In the genomic region with DNA sequence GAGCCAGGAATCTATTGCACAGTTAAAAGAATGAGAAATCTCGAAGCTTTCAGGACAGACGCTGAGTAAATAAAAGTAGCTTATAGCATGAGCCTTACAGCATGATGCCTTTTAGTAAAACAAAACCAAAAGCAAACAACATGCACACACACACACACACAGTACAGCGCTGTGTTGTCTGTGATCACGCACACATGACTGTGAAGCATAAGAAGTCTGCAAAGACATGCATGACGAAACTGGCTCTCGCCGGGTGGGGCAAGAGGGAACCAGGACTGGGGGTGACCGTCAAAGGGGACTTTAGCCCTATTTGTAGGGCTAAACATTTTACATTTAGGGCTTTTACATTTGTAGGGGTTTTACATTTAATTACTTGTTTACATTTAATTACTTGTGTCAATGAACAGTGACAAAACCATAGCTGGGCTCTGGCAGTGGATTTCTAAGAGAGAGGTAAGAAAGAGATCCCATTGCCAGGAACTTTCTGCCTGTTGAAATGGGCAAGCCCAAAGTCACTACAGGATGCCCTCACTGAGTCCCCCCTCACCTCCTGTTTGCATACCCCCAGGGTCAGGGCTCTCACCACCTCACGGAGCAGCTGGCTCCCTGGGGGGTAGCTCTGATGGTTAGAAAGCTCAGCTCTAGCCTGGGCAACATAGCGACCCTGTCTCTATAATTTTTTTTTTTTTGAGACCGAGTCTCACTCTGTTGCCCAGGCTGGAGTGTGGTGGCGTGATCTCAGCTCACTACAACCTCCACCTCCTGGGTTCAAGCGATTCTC, we compare ENCODE assay signal across 17 cellular contexts. TPM values are rescaled to one million over a fixed set of nuclear protein-coding genes. Genes with fewer than 3 reads are reported as not detected.
DNase-seq lines count a peak whose midpoint lies in the region; ATAC-seq lines count a peak whose summit lies in the region.
"Had no signal": no experiment of that assay in that cellular context is flagged by ENCODE, and none has a peak within 500 bp of the region (broad histone marks: within the 10 kb centered on the region; RNA-seq: fewer than 3 reads in every experiment).

No MANE protein-coding gene starts in this region.

- peaks cover 2 to 10% (median 4%) of the 10 kb centered on the region in 4 donors for H3K4me1 Mint-ChIP-seq in CD4-positive, alpha-beta memory T cell

- intact Hi-C loops in left colon (cut with DNase I, micrococcal nuclease): no loop called here
- intact Hi-C loops in CD4-positive, alpha-beta memory T cell (cut with micrococcal nuclease): no loop called here

- H3K27ac ChIP-seq in CD4-positive, alpha-beta memory T cell (ENCODE audit: low read depth, low read length): no peak overlapping the region
- H3K27ac ChIP-seq: C4-2B had no signal

- no peaks in the 10 kb centered on the region for H3K36me3 ChIP-seq in CD4-positive, alpha-beta memory T cell (ENCODE audit: insufficient read depth, low read length)
- H3K36me3 ChIP-seq: MG63 had no signal

- peaks cover 5% of the 10 kb centered on the region for H3K4me1 ChIP-seq in CD4-positive, alpha-beta memory T cell (ENCODE audit: insufficient read depth, low read length)

- peaks cover 0 to 1% (median 0%) of the 10 kb centered on the region in 8 donors for H3K9me3 Mint-ChIP-seq in CD4-positive, alpha-beta memory T cell
- H3K9me3 Mint-ChIP-seq: natural killer cell had no signal

- H3K4me3 ChIP-seq in CD4-positive, alpha-beta memory T cell (ENCODE audit: low read length in 2 of 2): no peak overlapping the region
- H3K4me3 ChIP-seq: MG63 had no signal

- DNase-seq in left colon (no peak), COLO829 (ENCODE audit: low spot score) (no peak)
- DNase-seq in CD4-positive, alpha-beta memory T cell: no peak
- no peak for DNase-seq in stimulated activated CD4-positive, alpha-beta T cell treated with anti-CD3 and anti-CD28 coated beads, Interleukin-4, amount 100 ng/mL, for 24 hours
- DNase-seq in stimulated activated CD4-positive, alpha-beta T cell treated with anti-CD3 and anti-CD28 coated beads, Interleukin-4, amount 100 ng/mL, for 4 hours: no peak
- DNase-seq: activated CD8-positive, alpha-beta memory T cell treated with anti-CD3 and anti-CD28 coated beads, Interleukin-2, amount 50 U/mL, for 4 hours; cortex of kidney; MG63; natural killer cell; OCI-M1; T1000 had no signal

- H3K27ac Mint-ChIP-seq in CD4-positive, alpha-beta memory T cell: no peak overlapping the region
- H3K27ac Mint-ChIP-seq: natural killer cell had no signal

- H3K27me3 Mint-ChIP-seq in CD4-positive, alpha-beta memory T cell: no peaks in the 10 kb centered on the region

- H3K27me3 ChIP-seq in CD4-positive, alpha-beta memory T cell (ENCODE audit: insufficient read depth, low read length): no peaks in the 10 kb centered on the region
- H3K27me3 ChIP-seq: MG63 had no signal

- H3K4me3 Mint-ChIP-seq in CD4-positive, alpha-beta memory T cell: no peak overlapping the region
- H3K4me3 Mint-ChIP-seq: natural killer cell had no signal

- no peaks in the 10 kb centered on the region for H3K9me3 ChIP-seq in CD4-positive, alpha-beta memory T cell (ENCODE audit: control insufficient read depth in 1 of 2, low read length in 2 of 2)
- H3K9me3 ChIP-seq: MG63 had no signal

- ATAC-seq in GM18498 (IDR thresholded peaks at IDR 0.05; ENCODE audit: unreplicated experiment): peak; percentile 31
- peak; percentile 29 for ATAC-seq in GM19467 (IDR thresholded peaks at IDR 0.05; ENCODE audit: unreplicated experiment)
- peak; percentile 24 for ATAC-seq in HG03521 (IDR thresholded peaks at IDR 0.05; ENCODE audit: unreplicated experiment)
- peak; percentile 21 for ATAC-seq in left colon
- ATAC-seq: natural killer cell had no signal

- POLR2A ChIA-PET in CD4-positive, alpha-beta memory T cell (lab: Charles Lee; ENCODE audit: partially characterized antibody): no interaction called here

- no peaks in the 10 kb centered on the region for H3K36me3 Mint-ChIP-seq in CD4-positive, alpha-beta memory T cell
- H3K36me3 Mint-ChIP-seq: natural killer cell had no signal

- CTCF ChIA-PET in CD4-positive, alpha-beta memory T cell (lab: Charles Lee; ENCODE audit: partially characterized antibody): interaction anchor here (4.3 kb wide), 1 partner anchor 16 kb away, joined by 27 read pairs; no protein-coding TSS in a partner anchor

RNA-seq across cellular contexts. Expression of a gene that starts 2.0 kb away (rescaled TPM):
- total RNA-seq in left colon: 1 to 10 TPM in 1 of 2 donors, under 1 TPM in 1; 0.79 to 1.4 TPM
- total RNA-seq in CD4-positive, alpha-beta memory T cell: not detected
- polyA plus RNA-seq in CD4-positive, alpha-beta memory T cell: under 1 TPM in 1 of 2 donors, not detected in 1; 0.78 TPM
- total RNA-seq: skeletal muscle tissue had no signal
- polyA plus RNA-seq: keratinocyte had no signal
